Comparison of ENCODE assay signal across 17 cellular contexts in the genomic region with DNA sequence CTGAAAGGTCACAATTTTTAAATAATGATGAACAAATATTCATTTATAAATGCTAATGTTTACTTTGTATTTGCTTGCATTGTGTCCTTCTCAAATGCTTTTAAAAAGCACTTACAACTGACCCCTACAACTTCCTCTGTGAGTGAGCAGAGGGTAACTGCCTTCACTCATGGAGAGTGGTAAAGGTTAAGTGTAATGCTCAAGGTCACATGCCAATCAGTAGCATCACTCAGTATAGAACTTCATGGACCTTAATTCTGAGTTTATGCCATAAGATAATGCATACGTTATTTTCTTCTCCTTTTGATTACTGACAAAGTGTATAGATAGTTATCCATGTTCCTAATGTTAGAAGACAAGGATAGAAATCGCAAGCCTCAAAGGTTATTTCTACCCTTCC.
"Had no signal": no experiment of that assay in that cellular context is flagged by ENCODE, and none has a peak within 500 bp of the region (broad histone marks: within the 10 kb centered on the region; RNA-seq: fewer than 3 reads in every experiment).

No MANE protein-coding gene starts in this region.

- H3K36me3 ChIP-seq: esophagus muscularis mucosa, suprapubic skin had no signal

- H3K36me3 Mint-ChIP-seq: activated naive CD8-positive, alpha-beta T cell treated with anti-CD3 and anti-CD28 coated beads, Interleukin-2, amount 10 ng/mL, durations not matched to agents 7 days and 5 days; brain; natural killer cell treated with Interleukin-12 subunit alpha and Interleukin-12 subunit beta and Interleukin-15 and Interleukin-18, amount 100 ng/mL, for 72 hours had no signal

- H3K9me3 Mint-ChIP-seq: activated CD4-positive, alpha-beta T cell treated with anti-CD3 and anti-CD28 coated beads, Interleukin-2, amount 10 ng/mL, durations not matched to agents 7 days and 5 days; activated naive CD8-positive, alpha-beta T cell treated with anti-CD3 and anti-CD28 coated beads, Interleukin-2, amount 10 ng/mL, durations not matched to agents 7 days and 5 days; activated T-helper 1 cell treated with anti-CD3 and anti-CD28 coated beads, Interleukin-12 subunit alpha, Interleukin-12 subunit beta, Interleukin-2, Interleukin-4 antibody, amounts not matched to agents 30 ng/mL and 10 ng/mL and 1 ng/mL, durations not matched to agents 14 hours and 24 hours and 36 hours; natural killer cell treated with Interleukin-12 subunit alpha and Interleukin-12 subunit beta and Interleukin-15 and Interleukin-18, amount 100 ng/mL, for 72 hours had no signal

- H3K27ac Mint-ChIP-seq: activated CD4-positive, alpha-beta T cell treated with anti-CD3 and anti-CD28 coated beads, Interleukin-2, amount 10 ng/mL, durations not matched to agents 7 days and 5 days; activated naive CD8-positive, alpha-beta T cell treated with anti-CD3 and anti-CD28 coated beads, Interleukin-2, amount 10 ng/mL, durations not matched to agents 7 days and 5 days; activated T-helper 1 cell treated with anti-CD3 and anti-CD28 coated beads, Interleukin-12 subunit alpha, Interleukin-12 subunit beta, Interleukin-2, Interleukin-4 antibody, amounts not matched to agents 30 ng/mL and 10 ng/mL and 1 ng/mL, durations not matched to agents 14 hours and 24 hours and 36 hours; brain; natural killer cell treated with Interleukin-12 subunit alpha and Interleukin-12 subunit beta and Interleukin-15 and Interleukin-18, amount 100 ng/mL, for 72 hours had no signal

- H3K4me3 Mint-ChIP-seq: activated CD4-positive, alpha-beta T cell treated with anti-CD3 and anti-CD28 coated beads, Interleukin-2, amount 10 ng/mL, durations not matched to agents 7 days and 5 days; activated naive CD8-positive, alpha-beta T cell treated with anti-CD3 and anti-CD28 coated beads, Interleukin-2, amount 10 ng/mL, durations not matched to agents 7 days and 5 days; activated T-helper 1 cell treated with anti-CD3 and anti-CD28 coated beads, Interleukin-12 subunit alpha, Interleukin-12 subunit beta, Interleukin-2, Interleukin-4 antibody, amounts not matched to agents 30 ng/mL and 10 ng/mL and 1 ng/mL, durations not matched to agents 14 hours and 24 hours and 36 hours; natural killer cell treated with Interleukin-12 subunit alpha and Interleukin-12 subunit beta and Interleukin-15 and Interleukin-18, amount 100 ng/mL, for 72 hours had no signal

- H3K9me3 ChIP-seq: esophagus muscularis mucosa, suprapubic skin had no signal

- ATAC-seq: natural killer cell treated with Interleukin-12 subunit alpha and Interleukin-12 subunit beta and Interleukin-15 and Interleukin-18, amount 100 ng/mL, for 72 hours; stimulated activated naive CD8-positive, alpha-beta T cell treated with anti-CD3 and anti-CD28 coated beads, Interleukin-15, Interleukin-2, amounts not matched to agents 100 U/mL and 50 U/mL, for 24 hours had no signal

- DNase-seq: activated CD4-positive, alpha-beta T cell treated with anti-CD3 and anti-CD28 coated beads, Interleukin-2, amount 10 ng/mL, durations not matched to agents 7 days and 5 days; activated naive CD4-positive, alpha-beta T cell; activated naive CD8-positive, alpha-beta T cell treated with anti-CD3 and anti-CD28 coated beads, Interleukin-2, amount 10 ng/mL, durations not matched to agents 7 days and 5 days; cortex of kidney; effector CD4-positive, alpha-beta T cell; glutamatergic neuron; mesendoderm; small intestine; stimulated activated CD4-positive, alpha-beta T cell treated with anti-CD3 and anti-CD28 coated beads, Interleukin-4, amount 100 ng/mL, for 4 hours; stimulated activated CD8-positive, alpha-beta memory T cell treated with anti-CD3 and anti-CD28 coated beads, Interleukin-4, amount 100 ng/mL, for 48 hours; stimulated activated naive CD8-positive, alpha-beta T cell treated with anti-CD3 and anti-CD28 coated beads, Interleukin-15, Interleukin-2, amounts not matched to agents 100 U/mL and 50 U/mL, for 24 hours; trophoblast cell had no signal

- H3K27ac ChIP-seq: esophagus muscularis mucosa, suprapubic skin had no signal

- H3K4me3 ChIP-seq: esophagus muscularis mucosa, suprapubic skin had no signal

- H3K27me3 Mint-ChIP-seq: activated CD4-positive, alpha-beta T cell treated with anti-CD3 and anti-CD28 coated beads, Interleukin-2, amount 10 ng/mL, durations not matched to agents 7 days and 5 days; activated naive CD8-positive, alpha-beta T cell treated with anti-CD3 and anti-CD28 coated beads, Interleukin-2, amount 10 ng/mL, durations not matched to agents 7 days and 5 days; brain; natural killer cell treated with Interleukin-12 subunit alpha and Interleukin-12 subunit beta and Interleukin-15 and Interleukin-18, amount 100 ng/mL, for 72 hours had no signal

- H3K27me3 ChIP-seq: esophagus muscularis mucosa, suprapubic skin had no signal
